7 cellular contexts compared by ENCODE assay signal in genomic region chr10:110860576-110861241, GRCh38. TPM values are rescaled to one million over a fixed set of nuclear protein-coding genes. Genes with fewer than 3 reads are reported as not detected.
DNase-seq lines count a peak whose midpoint lies in the region; ATAC-seq lines count a peak whose summit lies in the region.

No MANE protein-coding gene starts in this region.

- no peaks in the 10 kb centered on the region for H3K27me3 ChIP-seq in SJCRH30

- no peaks in the 10 kb centered on the region for H3K36me3 ChIP-seq in SJCRH30

- DNase-seq in SJCRH30: peak; percentile 26 to 34
- DNase-seq in effector CD4-positive, alpha-beta T cell: peak; percentile 47
- no peak for DNase-seq in stimulated activated naive B cell treated with anti-CD40 and anti-IgM and Interleukin-4, amounts not matched to agents 10 μg/mL and 1 μg/mL and 100 μg/mL, for 72 hours
- DNase-seq in UCSD-AML1 (lab: John Stamatoyannopoulos, UW; ENCODE audit: unreplicated experiment): no peak
- no peak for DNase-seq in NCI-H187 treated with DMSO at 0.1 percent for 48 hours (lab: John Stamatoyannopoulos, UW)

- H3K4me3 Mint-ChIP-seq in stimulated activated naive B cell treated with anti-CD40 and anti-IgM and Interleukin-4, amounts not matched to agents 10 μg/mL and 1 μg/mL and 100 μg/mL, for 72 hours: peak overlapping the region; percentile 1 to 41

- H3K36me3 Mint-ChIP-seq in stimulated activated naive B cell treated with anti-CD40 and anti-IgM and Interleukin-4, amounts not matched to agents 10 μg/mL and 1 μg/mL and 100 μg/mL, for 72 hours: no peaks in the 10 kb centered on the region

- no peaks in the 10 kb centered on the region for H3K27me3 Mint-ChIP-seq in stimulated activated naive B cell treated with anti-CD40 and anti-IgM and Interleukin-4, amounts not matched to agents 10 μg/mL and 1 μg/mL and 100 μg/mL, for 72 hours

- no peaks in the 10 kb centered on the region for H3K9me3 Mint-ChIP-seq in stimulated activated naive B cell treated with anti-CD40 and anti-IgM and Interleukin-4, amounts not matched to agents 10 μg/mL and 1 μg/mL and 100 μg/mL, for 72 hours

- no peak overlapping the region for H3K27ac ChIP-seq in SJCRH30

- no peak overlapping the region for H3K4me3 ChIP-seq in SJCRH30

- ATAC-seq in GM19043 (IDR thresholded peaks at IDR 0.05; ENCODE audit: low read depth, unreplicated experiment): peak; percentile 62
- ATAC-seq in HG02798 (IDR thresholded peaks at IDR 0.05; ENCODE audit: poor library complexity, unreplicated experiment): peak; percentile 61
- peak; percentile 41 to 55 for ATAC-seq in stimulated activated naive B cell treated with anti-CD40 and anti-IgM and Interleukin-4, amounts not matched to agents 10 μg/mL and 1 μg/mL and 100 μg/mL, for 72 hours (replicated peaks)

- peak overlapping the region; percentile 28 for H3K27ac Mint-ChIP-seq in stimulated activated naive B cell treated with anti-CD40 and anti-IgM and Interleukin-4, amounts not matched to agents 10 μg/mL and 1 μg/mL and 100 μg/mL, for 72 hours

- H3K4me1 ChIP-seq in SJCRH30: peaks cover 41% of the 10 kb centered on the region

- no peaks in the 10 kb centered on the region; the same call in 1 of the 2 replicates for H3K9me3 ChIP-seq in SJCRH30 (replicated peaks)

- H3K4me1 Mint-ChIP-seq in stimulated activated naive B cell treated with anti-CD40 and anti-IgM and Interleukin-4, amounts not matched to agents 10 μg/mL and 1 μg/mL and 100 μg/mL, for 72 hours: peaks cover 56 to 71% of the 10 kb centered on the region in 2 donors

RNA-seq across cellular contexts. Expression of gene PDCD4, which starts 11.0 kb away (rescaled TPM):
- 55.0 and 60.9 TPM in 2 replicates for total RNA-seq in SJCRH30 (2014; rRNA removed; shearing (Covaris generic))

RNA-seq across cellular contexts. Expression of gene BBIP1, which starts 58.3 kb away (rescaled TPM):
- 45.0 and 57.0 TPM in 2 replicates for total RNA-seq in SJCRH30 (2014; rRNA removed; shearing (Covaris generic))

RNA-seq across cellular contexts. Expression of gene SHOC2, which starts 58.7 kb away (rescaled TPM):
- total RNA-seq in SJCRH30 (2014; rRNA removed; shearing (Covaris generic)): 27.1 and 29.0 TPM in 2 replicates

Comparison
In these comparisons a context has a peak if more than half of its experiments do, and no peak if none do; other contexts are left out.
1. DNase-seq: peak in SJCRH30 (2 of 2) and effector CD4-positive, alpha-beta T cell (single experiment); none in stimulated activated naive B cell treated with anti-CD40 and anti-IgM and Interleukin-4, amounts not matched to agents 10 μg/mL and 1 μg/mL and 100 μg/mL, for 72 hours (single experiment), UCSD-AML1 (single experiment) and NCI-H187 treated with DMSO at 0.1 percent for 48 hours (single experiment).
2. Peak in every context shown above with its lines, with median percentiles within 50 percentile points of each other: ATAC-seq.